ENCODE assay signal across 20 cellular contexts in the genomic region with DNA sequence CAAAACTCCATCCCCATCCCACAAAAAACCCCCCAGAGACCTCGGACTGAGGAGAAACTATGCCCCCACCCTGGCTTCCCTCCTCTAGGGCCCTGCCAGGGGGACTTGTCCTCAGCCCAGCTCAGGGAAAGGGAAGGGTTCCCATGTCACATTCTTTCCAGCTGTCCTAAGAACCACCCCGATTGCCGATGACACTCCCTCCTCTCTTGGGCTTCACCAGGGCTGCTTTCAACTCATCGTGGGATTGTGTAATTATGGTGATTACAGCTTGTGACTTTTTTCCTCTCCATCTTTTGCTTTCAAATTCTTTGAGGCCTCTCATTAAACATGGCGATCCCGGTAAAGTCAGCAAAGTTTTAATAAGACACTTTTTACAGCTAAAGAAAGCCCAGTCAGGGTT.
DNase-seq lines count a peak whose midpoint lies in the region; ATAC-seq and TF ChIP-seq lines count a peak whose summit lies in the region.
"Had no signal": no experiment of that assay in that cellular context is flagged by ENCODE, and none has a peak within 500 bp of the region (broad histone marks: within the 10 kb centered on the region; RNA-seq: fewer than 3 reads in every experiment).

No MANE protein-coding gene starts in this region.

- H3K4me3 ChIP-seq in coronary artery: no peak overlapping the region
- H3K4me3 ChIP-seq: K562 had no signal

- H3K4me1 Mint-ChIP-seq in activated T-helper 17 cell treated with anti-CD3 and anti-CD28 coated beads, Interleukin-2, amount 50 U/mL, for 72 hours: no peaks in the 10 kb centered on the region

- no peaks in the 10 kb centered on the region for H3K36me3 Mint-ChIP-seq in activated T-helper 17 cell treated with anti-CD3 and anti-CD28 coated beads, Interleukin-2, amount 50 U/mL, for 72 hours (ENCODE audit: low read depth)

- no peak for ATAC-seq in activated T-helper 17 cell treated with anti-CD3 and anti-CD28 coated beads, Interleukin-2, amount 50 U/mL, for 72 hours (replicated peaks)
- ATAC-seq: HCT116, K562 had no signal

- H3K27me3 Mint-ChIP-seq in activated T-helper 17 cell treated with anti-CD3 and anti-CD28 coated beads, Interleukin-2, amount 50 U/mL, for 72 hours: no peaks in the 10 kb centered on the region

- H3K9me3 Mint-ChIP-seq in activated T-helper 17 cell treated with anti-CD3 and anti-CD28 coated beads, Interleukin-2, amount 50 U/mL, for 72 hours: no peaks in the 10 kb centered on the region
- H3K9me3 Mint-ChIP-seq: CD8-positive, alpha-beta memory T cell had no signal

- no peak overlapping the region for H3K4me3 Mint-ChIP-seq in activated T-helper 17 cell treated with anti-CD3 and anti-CD28 coated beads, Interleukin-2, amount 50 U/mL, for 72 hours
- H3K4me3 Mint-ChIP-seq: CD8-positive, alpha-beta memory T cell had no signal

- DNase-seq in NK-92 treated with Interleukin-12 subunit alpha and Interleukin-12 subunit beta, amount 100 ng/mL, for 24 hours (lab: John Stamatoyannopoulos, UW): peak; percentile 19
- DNase-seq in NK-92 (lab: John Stamatoyannopoulos, UW; ENCODE audit: unreplicated experiment) (no peak), LHCN-M2 (ENCODE audit: low read depth) (peak; percentile 29), renal cortical epithelial cell (ENCODE audit: low read depth) (peak; percentile 33), coronary artery (ENCODE audit: low spot score) (no peak)
- no peak for DNase-seq in stimulated activated CD4-positive, alpha-beta T cell treated with anti-CD3 and anti-CD28 coated beads, Interleukin-4, amount 100 ng/mL, for 1 hour
- no peak for DNase-seq in stimulated activated CD4-positive, alpha-beta T cell treated with anti-CD3 and anti-CD28 coated beads, Interleukin-2, amount 100 ng/mL, for 24 hours
- DNase-seq: 8988T; CD8-positive, alpha-beta memory T cell; GOT3; NCI-H1417 treated with DMSO at 0.1 percent for 48 hours; NCI-H187 treated with DMSO at 0.1 percent for 48 hours; NCI-H2227 treated with DMSO at 0.1 percent for 48 hours; NCI-H524 treated with DMSO at 0.1 percent for 48 hours; OCI-M1; RPMI8226; SHP77 treated with DMSO at 0.1 percent for 48 hours had no signal

- no peak overlapping the region for H3K27ac ChIP-seq in coronary artery

- TF ChIP-seq CTCF in coronary artery (IDR thresholded peaks at IDR 0.05): no peak

- peak overlapping the region; percentile 40 for H3K27ac Mint-ChIP-seq in activated T-helper 17 cell treated with anti-CD3 and anti-CD28 coated beads, Interleukin-2, amount 50 U/mL, for 72 hours
- H3K27ac Mint-ChIP-seq: CD8-positive, alpha-beta memory T cell had no signal

Comparison
In these comparisons a context has a peak if more than half of its experiments do, and no peak if none do; other contexts are left out.
1. DNase-seq: peak in NK-92 treated with Interleukin-12 subunit alpha and Interleukin-12 subunit beta, amount 100 ng/mL, for 24 hours (single experiment), LHCN-M2 (single experiment) and renal cortical epithelial cell (single experiment); none in NK-92 (single experiment), coronary artery (single experiment), stimulated activated CD4-positive, alpha-beta T cell treated with anti-CD3 and anti-CD28 coated beads, Interleukin-4, amount 100 ng/mL, for 1 hour (single experiment) and stimulated activated CD4-positive, alpha-beta T cell treated with anti-CD3 and anti-CD28 coated beads, Interleukin-2, amount 100 ng/mL, for 24 hours (0 of 2).